In genomic region chr2:25951071-25951547, GRCh38 we compare ENCODE assay signal across 8 cellular contexts. TPM values are rescaled to one million over a fixed set of nuclear protein-coding genes. Genes with fewer than 3 reads are reported as not detected.
A peak's percentile ranks its signal among the peaks of the same experiment; 100 is the strongest.
DNase-seq lines count a peak whose midpoint lies in the region; ATAC-seq and TF ChIP-seq lines count a peak whose summit lies in the region.

No MANE protein-coding gene starts in this region.

- H3K9me3 Mint-ChIP-seq in activated CD4-positive, alpha-beta T cell treated with anti-CD3 and anti-CD28 coated beads, Interleukin-2, amount 10 ng/mL, durations not matched to agents 24 days and 14 days, result no peaks in the 10 kb centered on the region

- no peaks in the 10 kb centered on the region for H3K36me3 Mint-ChIP-seq in activated CD4-positive, alpha-beta T cell treated with anti-CD3 and anti-CD28 coated beads, Interleukin-2, amount 10 ng/mL, durations not matched to agents 24 days and 14 days (ENCODE audit: low read depth)

- H3K4me3 Mint-ChIP-seq in activated CD4-positive, alpha-beta T cell treated with anti-CD3 and anti-CD28 coated beads, Interleukin-2, amount 10 ng/mL, durations not matched to agents 24 days and 14 days, result no peak overlapping the region

- TF ChIP-seq CTCF in choroid plexus epithelial cell (conservative IDR thresholded peaks at IDR 0.05; ENCODE audit: low read depth, low read length), result peak; percentile 94

- no peak overlapping the region for H3K4me3 ChIP-seq in choroid plexus epithelial cell (ENCODE audit: low read depth, low read length)

- H3K4me1 Mint-ChIP-seq in activated CD4-positive, alpha-beta T cell treated with anti-CD3 and anti-CD28 coated beads, Interleukin-2, amount 10 ng/mL, durations not matched to agents 24 days and 14 days, result peaks cover 3% of the 10 kb centered on the region

- no peaks in the 10 kb centered on the region for H3K27me3 Mint-ChIP-seq in activated CD4-positive, alpha-beta T cell treated with anti-CD3 and anti-CD28 coated beads, Interleukin-2, amount 10 ng/mL, durations not matched to agents 24 days and 14 days

- ATAC-seq in HG03280 (IDR thresholded peaks at IDR 0.05; ENCODE audit: unreplicated experiment) (peak; percentile 68), left lobe of liver (peak; percentile 100), HG02588 (IDR thresholded peaks at IDR 0.05; ENCODE audit: unreplicated experiment) (no peak)

- intact Hi-C loops in activated CD4-positive, alpha-beta T cell treated with anti-CD3 and anti-CD28 coated beads, Interleukin-2, amount 10 ng/mL, durations not matched to agents 24 days and 14 days (cut with micrococcal nuclease), result loop anchor here (1.0 to 5.0 kb wide), 4 partner anchors 40 to 626 kb away; no protein-coding TSS in a partner anchor

- DNase-seq in DMS79 (lab: John Stamatoyannopoulos, UW) (peak; percentile 56), NCI-H524 treated with DMSO at 0.1 percent for 48 hours (lab: John Stamatoyannopoulos, UW) (peak; percentile 34), choroid plexus epithelial cell (ENCODE audit: low read depth) (peak; percentile 90), left lobe of liver (ENCODE audit: low spot score) (peak; percentile 84)
- DNase-seq in activated CD4-positive, alpha-beta T cell treated with anti-CD3 and anti-CD28 coated beads, Interleukin-2, amount 10 ng/mL, durations not matched to agents 24 days and 14 days, result peak; percentile 90
- DNase-seq in stimulated activated CD4-positive, alpha-beta T cell treated with anti-CD3 and anti-CD28 coated beads, Interleukin-4, amount 100 ng/mL, for 1 hour, result peak; percentile 72

- H3K27ac Mint-ChIP-seq in activated CD4-positive, alpha-beta T cell treated with anti-CD3 and anti-CD28 coated beads, Interleukin-2, amount 10 ng/mL, durations not matched to agents 24 days and 14 days, result no peak overlapping the region

RNA-seq across cellular contexts. Expression of gene KIF3C, which starts 31.2 kb away (rescaled TPM):
- 6.2 and 6.7 TPM in 2 replicates for total RNA-seq in activated CD4-positive, alpha-beta T cell treated with anti-CD3 and anti-CD28 coated beads, Interleukin-2, amount 10 ng/mL, durations not matched to agents 24 days and 14 days
- 0.86 TPM for total RNA-seq in left lobe of liver

Comparison
In these comparisons a context has a peak if more than half of its experiments do, and no peak if none do; other contexts are left out.
1. DNase-seq: peak in every context shown above with its lines; median percentile 90 in activated CD4-positive, alpha-beta T cell treated with anti-CD3 and anti-CD28 coated beads, Interleukin-2, amount 10 ng/mL, durations not matched to agents 24 days and 14 days; 90 in choroid plexus epithelial cell; 84 in left lobe of liver; 72 in stimulated activated CD4-positive, alpha-beta T cell treated with anti-CD3 and anti-CD28 coated beads, Interleukin-4, amount 100 ng/mL, for 1 hour; 56 in DMS79; 34 in NCI-H524 treated with DMSO at 0.1 percent for 48 hours.